ENCODE assay signal across 10 cellular contexts in genomic region chr11:130121430-130121978, GRCh38. TPM values are rescaled to one million over a fixed set of nuclear protein-coding genes. Genes with fewer than 3 reads are reported as not detected.
A peak's percentile ranks its signal among the peaks of the same experiment; 100 is the strongest.
DNase-seq lines count a peak whose midpoint lies in the region; ATAC-seq and TF ChIP-seq lines count a peak whose summit lies in the region.
"Had no signal": no experiment of that assay in that cellular context is flagged by ENCODE, and none has a peak within 500 bp of the region (broad histone marks: within the 10 kb centered on the region; RNA-seq: fewer than 3 reads in every experiment).

No MANE protein-coding gene starts in this region.

- no peak overlapping the region for H3K23ac ChIP-seq in mesenchymal stem cell (ENCODE audit: low read length in 2 of 2)

- no peak overlapping the region for H2BK120ac ChIP-seq in mesenchymal stem cell (ENCODE audit: low read depth, low read length)

- POLR2A ChIA-PET in HEK293 (lab: Yijun Ruan, JAX), result no interaction called here

- H3K4me3 ChIP-seq in BLaER1 (no peak overlapping the region), HEK293 (ENCODE audit: low read depth, low read length) (no peak overlapping the region), ascending aorta (no peak overlapping the region), mesenchymal stem cell (ENCODE audit: insufficient read depth in 1 of 2, low read depth in 1 of 2, low read length in 2 of 2) (no peak overlapping the region), coronary artery (no peak overlapping the region), left lung (no peak overlapping the region)

- H4K91ac ChIP-seq in mesenchymal stem cell (ENCODE audit: low read length), result no peak overlapping the region

- no peak overlapping the region for H2BK15ac ChIP-seq in mesenchymal stem cell (ENCODE audit: low read depth, poor library complexity, severe bottlenecking)

- H2AFZ ChIP-seq in mesenchymal stem cell (ENCODE audit: low read depth, low read length), result no peak overlapping the region

- 73% methylated on average over 5 of the region's 5 CpGs for WGBS in mesenchymal stem cell

- H2BK12ac ChIP-seq in mesenchymal stem cell (ENCODE audit: low read length in 2 of 2), result no peak overlapping the region

- H3K4me1 ChIP-seq in BLaER1, result peaks cover 57% of the 10 kb centered on the region
- no peaks in the 10 kb centered on the region for H3K4me1 ChIP-seq in HEK293 (ENCODE audit: control insufficient read depth, insufficient read depth, low read length)
- peaks cover 0 to 21% of the 10 kb centered on the region in 2 donors for H3K4me1 ChIP-seq in ascending aorta
- H3K4me1 ChIP-seq in mesenchymal stem cell (ENCODE audit: control insufficient read depth, insufficient read depth, low read depth, low read length), result peaks cover 16% of the 10 kb centered on the region
- H3K4me1 ChIP-seq in left lung, result peaks cover 25 to 89% of the 10 kb centered on the region in 2 donors

- H3K36me3 ChIP-seq in BLaER1 (peaks cover 46% of the 10 kb centered on the region), HEK293 (ENCODE audit: control insufficient read depth in 2 of 2, insufficient read depth in 1 of 2, low read length in 2 of 2) (peaks cover 0 to 73% of the 10 kb centered on the region in 2 experiments; a peak in 2 of 3 replicates), ascending aorta (peaks cover 17% of the 10 kb centered on the region in 2 donors), mesenchymal stem cell (ENCODE audit: control insufficient read depth in 1 of 2, insufficient read depth in 2 of 2, low read depth in 1 of 2, low read length in 2 of 2) (peaks cover 32 to 87% of the 10 kb centered on the region in 2 experiments), left lung (peaks cover 0 to 29% of the 10 kb centered on the region in 2 donors)

- no peak overlapping the region for H2BK5ac ChIP-seq in mesenchymal stem cell (ENCODE audit: low read depth, low read length, poor library complexity, severe bottlenecking)

- TF ChIP-seq CTCF in HEK293 (tag by site-specific recombination; IDR thresholded peaks at IDR 0.05) (no peak), ascending aorta (IDR thresholded peaks at IDR 0.05) (no peak), coronary artery (IDR thresholded peaks at IDR 0.05) (no peak), left lung (IDR thresholded peaks at IDR 0.05) (no peak)

- no peak overlapping the region for H3K9ac ChIP-seq in BLaER1
- no peak overlapping the region for H3K9ac ChIP-seq in mesenchymal stem cell (ENCODE audit: low read length)

- ATAC-seq in left lung, result no peak

- DNase-seq in ascending aorta (ENCODE audit: low spot score in 2 of 2) (no peak), mesenchymal stem cell (peak; percentile 43), inferior parietal cortex (ENCODE audit: extremely low spot score) (no peak), AML-193 (lab: John Stamatoyannopoulos, UW) (no peak), coronary artery (ENCODE audit: low spot score) (no peak), left lung (no peak)
- DNase-seq: DMS79 treated with DMSO at 0.1 percent for 48 hours, kidney glomerular epithelial cell had no signal

- H3K27me3 ChIP-seq in BLaER1, result no peaks in the 10 kb centered on the region
- no peaks in the 10 kb centered on the region for H3K27me3 ChIP-seq in ascending aorta
- no peaks in the 10 kb centered on the region for H3K27me3 ChIP-seq in mesenchymal stem cell (ENCODE audit: control insufficient read depth in 1 of 2, insufficient read depth in 1 of 2, low read length in 2 of 2)
- H3K27me3 ChIP-seq in left lung, result no peaks in the 10 kb centered on the region

- H3K18ac ChIP-seq in mesenchymal stem cell (ENCODE audit: low read depth in 1 of 2, low read length in 2 of 2), result no peak overlapping the region

- no peak overlapping the region for H3K14ac ChIP-seq in mesenchymal stem cell (ENCODE audit: low read length in 2 of 2)

- no peaks in the 10 kb centered on the region for H4K20me1 ChIP-seq in BLaER1

- CTCF ChIA-PET in HEK293 (lab: Yijun Ruan, JAX), result interaction anchor here (1.0 kb wide), 1 partner anchor 11 kb away, joined by 4 read pairs; no protein-coding TSS in a partner anchor

- intact Hi-C loops in ascending aorta (cut with DNase I) (loop anchor here (5.0 to 10.0 kb wide), 2 partner anchors 296 to 793 kb away; partner anchors contain the start of gene SNX19), left lung (cut with DNase I) (loop anchor here in 1 of 2 donors (5.0 kb wide), 1 partner anchor 119 kb away; the partner anchor contains the start of gene PRDM10)

- no peak overlapping the region for H3K4ac ChIP-seq in mesenchymal stem cell (ENCODE audit: low read depth in 1 of 2, low read length in 2 of 2)

- H3K9me3 ChIP-seq in BLaER1 (no peaks in the 10 kb centered on the region), HEK293 (ENCODE audit: control insufficient read depth, insufficient read depth, low read depth, low read length) (no peaks in the 10 kb centered on the region), ascending aorta (no peaks in the 10 kb centered on the region), mesenchymal stem cell (ENCODE audit: control insufficient read depth, low read length) (no peaks in the 10 kb centered on the region), left lung (no peaks in the 10 kb centered on the region)

- H3K79me1 ChIP-seq in mesenchymal stem cell (replicated peaks; ENCODE audit: low read length, poor library complexity, severe bottlenecking), result peaks cover 39% of the 10 kb centered on the region

- H4K8ac ChIP-seq in mesenchymal stem cell (ENCODE audit: low read length), result no peak overlapping the region

- H3K4me2 ChIP-seq in BLaER1 (peak overlapping the region; percentile 65), mesenchymal stem cell (ENCODE audit: low read length, poor library complexity, severe bottlenecking) (no peak overlapping the region)

- H3K27ac ChIP-seq in BLaER1, result no peak overlapping the region
- no peak overlapping the region for H3K27ac ChIP-seq in HEK293 (ENCODE audit: extremely low read depth, low read depth, low read length)
- peak overlapping the region; percentile 46 to 50 for H3K27ac ChIP-seq in ascending aorta
- H3K27ac ChIP-seq in mesenchymal stem cell (ENCODE audit: low read length, poor library complexity, severe bottlenecking), result no peak overlapping the region
- no peak overlapping the region for H3K27ac ChIP-seq in coronary artery
- H3K27ac ChIP-seq in left lung, result peak overlapping the region in 1 of 2 donors; percentile 85

- H2AK5ac ChIP-seq in mesenchymal stem cell (ENCODE audit: low read length, severe bottlenecking), result no peak overlapping the region

TF ChIP-seq in HEK293, 187 proteins besides CTCF, POLR2A, EP300 and RAD21:
- peak; percentile 95 for TF ChIP-seq ZNF513 (tag by site-specific recombination; IDR thresholded peaks at IDR 0.05)
- no peak for TF ChIP-seq ZFP41 (tag by site-specific recombination; IDR thresholded peaks at IDR 0.05; ENCODE audit: borderline replicate concordance)
- no peak for TF ChIP-seq KLF1 (tag by site-specific recombination; IDR thresholded peaks at IDR 0.05)

RNA-seq across cellular contexts. Expression of gene ST14, which starts 38.1 kb away (rescaled TPM):
- total RNA-seq in ascending aorta (5.4 TPM), left lung (100 to 1,000 TPM in 1 of 2 donors, 10 to 100 TPM in 1; 80.6 to 107 TPM)
- polyA plus RNA-seq in mesenchymal stem cell (2013, experiment 1 of 2), result not detected
- not detected for polyA plus RNA-seq in mesenchymal stem cell (2013, experiment 2 of 2)

RNA-seq across cellular contexts. Expression of gene APLP2, which starts 51.8 kb away (rescaled TPM):
- total RNA-seq in ascending aorta (216 TPM), left lung (100 to 1,000 TPM; 428 to 646 TPM)
- 120 TPM for polyA plus RNA-seq in mesenchymal stem cell (2013, experiment 1 of 2)
- polyA plus RNA-seq in mesenchymal stem cell (2013, experiment 2 of 2), result 123 TPM

Comparison
In these comparisons a context has a peak if more than half of its experiments do, and no peak if none do; other contexts are left out.
1. H3K27ac ChIP-seq: peak in ascending aorta (2 of 2); none in BLaER1 (single experiment), HEK293 (single experiment), mesenchymal stem cell (single experiment) and coronary artery (0 of 2).
2. RNA of gene ST14, which starts 38.1 kb away (total RNA-seq): 80.6 to 107 TPM in left lung; 5.4 TPM in ascending aorta (single experiment); every median in the first group is over 10 times any median in the second.